In genomic region chr15:31265090-31265870, GRCh38 we compare ENCODE assay signal across 10 cellular contexts.
DNase-seq lines count a peak whose midpoint lies in the region; ATAC-seq and TF ChIP-seq lines count a peak whose summit lies in the region.
"Had no signal": no experiment of that assay in that cellular context is flagged by ENCODE, and none has a peak within 500 bp of the region (broad histone marks: within the 10 kb centered on the region; RNA-seq: fewer than 3 reads in every experiment).

No MANE protein-coding gene starts in this region.

- peaks cover 18% of the 10 kb centered on the region for H3K4me1 ChIP-seq in smooth muscle cell (ENCODE audit: low read depth)

- H3K9ac ChIP-seq in smooth muscle cell (ENCODE audit: low read depth), result no peak overlapping the region

- peak overlapping the region; percentile 36 for H3K4me2 ChIP-seq in smooth muscle cell

- no peak for TF ChIP-seq CTCF in smooth muscle cell (IDR thresholded peaks at IDR 0.05; ENCODE audit: borderline replicate concordance, insufficient read depth, poor library complexity, severe bottlenecking)

- DNase-seq in NCI-H510A treated with DMSO at 0.1 percent for 48 hours (lab: John Stamatoyannopoulos, UW) (peak; percentile 22), NCI-H510A (lab: John Stamatoyannopoulos, UW) (no peak), NAMALWA (ENCODE audit: low spot score) (peak; percentile 85), ecto neural progenitor cell (ENCODE audit: low spot score) (peak; percentile 44), smooth muscle cell (lab: John Stamatoyannopoulos, UW; ENCODE audit: unreplicated experiment) (no peak), Kasumi-1 (lab: John Stamatoyannopoulos, UW) (no peak)
- DNase-seq: NCI-H1694 treated with DMSO at 0.1 percent for 48 hours; stimulated activated CD4-positive, alpha-beta T cell treated with anti-CD3 and anti-CD28 coated beads, Interleukin-4, amount 100 ng/mL, for 1 hour had no signal

- H4K20me1 ChIP-seq in smooth muscle cell (ENCODE audit: low read depth), result no peaks in the 10 kb centered on the region

- no peak overlapping the region for H3K27ac ChIP-seq in smooth muscle cell (ENCODE audit: low read depth)

- no peaks in the 10 kb centered on the region for H3F3A ChIP-seq in smooth muscle cell (ENCODE audit: low read depth)

- no peaks in the 10 kb centered on the region for H3K9me3 ChIP-seq in smooth muscle cell (replicated peaks; ENCODE audit: low read depth)

- no peaks in the 10 kb centered on the region for H3K79me2 ChIP-seq in smooth muscle cell (ENCODE audit: low read depth)

- H3K27me3 ChIP-seq in smooth muscle cell (ENCODE audit: low read depth), result no peaks in the 10 kb centered on the region

- no peak overlapping the region for H3K4me3 ChIP-seq in smooth muscle cell

- 77% methylated on average over 21 of the region's 21 CpGs for WGBS in smooth muscle cell (ENCODE audit: low lambda C conversion rate)

- ATAC-seq in GM19023 (IDR thresholded peaks at IDR 0.05; ENCODE audit: unreplicated experiment) (no peak), HG03432 (IDR thresholded peaks at IDR 0.05; ENCODE audit: unreplicated experiment) (no peak)

- H2AFZ ChIP-seq in smooth muscle cell (ENCODE audit: low read depth), result no peak overlapping the region

- no peaks in the 10 kb centered on the region for H3K36me3 ChIP-seq in smooth muscle cell (ENCODE audit: low read depth)

Comparison
In these comparisons a context has a peak if more than half of its experiments do, and no peak if none do; other contexts are left out.
1. DNase-seq: peak in NCI-H510A treated with DMSO at 0.1 percent for 48 hours (single experiment), NAMALWA (single experiment) and ecto neural progenitor cell (single experiment); none in NCI-H510A (single experiment), smooth muscle cell (single experiment) and Kasumi-1 (0 of 2).